Comparison of ENCODE assay signal across 7 cellular contexts in genomic region chr12:100234591-100235304, GRCh38. TPM values are rescaled to one million over a fixed set of nuclear protein-coding genes. Genes with fewer than 3 reads are reported as not detected.
A peak's percentile ranks its signal among the peaks of the same experiment; 100 is the strongest.
DNase-seq lines count a peak whose midpoint lies in the region; ATAC-seq, FAIRE-seq and TF ChIP-seq lines count a peak whose summit lies in the region.

No MANE protein-coding gene starts in this region.

- CTCF ChIA-PET in GM12878 (lab: Yijun Ruan, JAX) = interaction anchor here (0.5 to 4.6 kb wide), 30 partner anchors 8 to 1189 kb away, joined by 3 to 104 read pairs (median 4); partner anchors contain the start of genes DEPDC4 and SCYL2

- RAD21 ChIA-PET in GM12878 (lab: Charles Lee; ENCODE audit: unreplicated experiment) = interaction anchor here (0.6 to 4.0 kb wide), 15 partner anchors 9 to 507 kb away, joined by 3 to 57 read pairs (median 3); no protein-coding TSS in a partner anchor

- no peak for TF ChIP-seq POLR2A in GM12878 (IDR thresholded peaks at IDR 0.05; ENCODE audit: low read depth, low read length)
- no peak for TF ChIP-seq POLR2A in thyroid gland (IDR thresholded peaks at IDR 0.05)

- DNase-seq in EL = peak; percentile 54
- DNase-seq in HAP-1 (ENCODE audit: low spot score in 2 of 2) = peak; percentile 24 to 71
- peak; percentile 38 for DNase-seq in NCI-H2029 treated with DMSO at 0.1 percent for 48 hours (lab: John Stamatoyannopoulos, UW)
- DNase-seq in GM12878 (ENCODE audit: low read depth, low spot score) = peak; percentile 1
- DNase-seq in inferior parietal cortex (ENCODE audit: extremely low spot score) = peak; percentile 62
- no peak for DNase-seq in thyroid gland
- DNase-seq in stimulated activated naive CD8-positive, alpha-beta T cell treated with anti-CD3 and anti-CD28 coated beads, Interleukin-15, Interleukin-2, amounts not matched to agents 100 U/mL and 50 U/mL, for 24 hours = no peak

- H3K9me3 ChIP-seq in HAP-1 (no peaks in the 10 kb centered on the region), GM12878 (replicated peaks; ENCODE audit: control insufficient read depth, insufficient read depth, low read length) (no peaks in the 10 kb centered on the region), thyroid gland (no peaks in the 10 kb centered on the region)

- H3K4me2 ChIP-seq in GM12878 (ENCODE audit: control insufficient read depth, insufficient read depth) = no peak overlapping the region

- H3K27me3 ChIP-seq in HAP-1 (ENCODE audit: low read depth) (no peaks in the 10 kb centered on the region), GM12878 (replicated peaks in 1 of 2; ENCODE audit: control insufficient read depth in 2 of 2, insufficient read depth in 2 of 2, low read length in 1 of 2) (no peaks in the 10 kb centered on the region), thyroid gland (no peaks in the 10 kb centered on the region)

- BruUV-seq in GM12878 (replicated peaks; lab: Mats Ljungman, UMichigan) = no TSS peak

- in situ Hi-C loops in HAP-1 (cut with MboI; ENCODE audit: low sequenced_read_pairs) = loop anchor here (10.0 kb wide), 1 partner anchor 310 kb away; no protein-coding TSS in a partner anchor
- in situ Hi-C loops in GM12878 (cut with MboI) = loop anchor here (10.0 kb wide), 1 partner anchor 170 kb away; no protein-coding TSS in a partner anchor

- no peak for TF ChIP-seq EP300 in GM12878 (IDR thresholded peaks at IDR 0.05; ENCODE audit: borderline replicate concordance in 1 of 2, control insufficient read depth in 1 of 2, low read depth in 2 of 2, low read length in 2 of 2)

- H4K20me1 ChIP-seq in GM12878 (ENCODE audit: control insufficient read depth, insufficient read depth) = no peaks in the 10 kb centered on the region

- 49% methylated on average over 7 of the region's 7 CpGs for WGBS in GM12878 (ENCODE audit: insufficient coverage, insufficient replicate concordance, low lambda C conversion rate, missing lambda C conversion rate)
- WGBS in thyroid gland, 2 donors = 45 to 46% methylated on average over 7 of the region's 7 CpGs

- no peaks in the 10 kb centered on the region for H3K79me2 ChIP-seq in GM12878 (ENCODE audit: control insufficient read depth, insufficient read depth, low read length)

- H3K36me3 ChIP-seq in HAP-1 (replicated peaks) (no peaks in the 10 kb centered on the region), GM12878 (ENCODE audit: control insufficient read depth in 2 of 2, insufficient read depth in 2 of 2, low read length in 1 of 2) (no peaks in the 10 kb centered on the region), thyroid gland (no peaks in the 10 kb centered on the region)

- POLR2A ChIA-PET in GM12878 (lab: Charles Lee) = interaction anchor here (0.7 kb wide), 2 partner anchors 308 to 322 kb away, joined by 3 to 6 read pairs; no protein-coding TSS in a partner anchor

- H3K27ac ChIP-seq in GM12878 (ENCODE audit: control insufficient read depth, insufficient read depth) = no peak overlapping the region
- H3K27ac ChIP-seq in thyroid gland = no peak overlapping the region

- H3K4me1 ChIP-seq in HAP-1 = no peaks in the 10 kb centered on the region
- no peaks in the 10 kb centered on the region for H3K4me1 ChIP-seq in GM12878 (ENCODE audit: control insufficient read depth, insufficient read depth, low read length)
- H3K4me1 ChIP-seq in thyroid gland = no peaks in the 10 kb centered on the region

- intact Hi-C loops in GM12878 (cut with micrococcal nuclease; ENCODE audit: unreplicated experiment) = loop anchor here (1.0 to 2.0 kb wide), 4 partner anchors 170 to 506 kb away; no protein-coding TSS in a partner anchor
- intact Hi-C loops in thyroid gland (cut with DNase I) = no loop called here

- TF ChIP-seq RAD21 in GM12878 (IDR thresholded peaks at IDR 0.05; ENCODE audit: insufficient read depth, low read depth, low read length) = peak; percentile 88

- peak; percentile 57 for FAIRE-seq in GM12878 (lab: Jason Lieb, UNC)

- peak; percentile 70 for ATAC-seq in GM12878
- ATAC-seq in stimulated activated naive CD8-positive, alpha-beta T cell treated with anti-CD3 and anti-CD28 coated beads, Interleukin-15, Interleukin-2, amounts not matched to agents 100 U/mL and 50 U/mL, for 24 hours = no peak

- peak; percentile 71 to 84 (median 75) for TF ChIP-seq CTCF in GM12878 (IDR thresholded peaks at IDR 0.05 in 2 of 3, conservative IDR thresholded peaks at IDR 0.05 in 1 of 3; ENCODE audit: control insufficient read depth in 2 of 3, extremely low read depth in 1 of 3, insufficient read depth in 1 of 3, low read depth in 3 of 3, low read length in 3 of 3)
- peak; percentile 17 to 77 (median 60) for TF ChIP-seq CTCF in thyroid gland (IDR thresholded peaks at IDR 0.05)

- no peak overlapping the region for H2AFZ ChIP-seq in GM12878 (ENCODE audit: control insufficient read depth, low read depth, low read length)

- SMC1A ChIA-PET in GM12878 (lab: Charles Lee; ENCODE audit: uncharacterized antibody, unreplicated experiment) = interaction anchor here (0.7 to 4.4 kb wide), 13 partner anchors 27 to 535 kb away, joined by 3 to 47 read pairs (median 3); no protein-coding TSS in a partner anchor

- H3K4me3 ChIP-seq in HAP-1 = no peak overlapping the region
- no peak overlapping the region for H3K4me3 ChIP-seq in GM12878
- no peak overlapping the region for H3K4me3 ChIP-seq in thyroid gland (replicated peaks in 1 of 3)

- no peak overlapping the region for H3K9ac ChIP-seq in GM12878 (ENCODE audit: control insufficient read depth, insufficient read depth, low read length)

TF ChIP-seq in GM12878, 131 proteins besides CTCF, POLR2A, EP300 and RAD21 (continues in another document):
- no peak for TF ChIP-seq RELA (IDR thresholded peaks at IDR 0.05; ENCODE audit: borderline replicate concordance, partially characterized antibody)

RNA-seq across cellular contexts. Expression of gene DEPDC4, which starts 32.1 kb away (rescaled TPM):
- total RNA-seq in GM12878 (2013; cell fraction: nucleolus; rRNA removed) = 5.2 and 6.3 TPM in 2 replicates
- total RNA-seq in GM12878 (2014; rRNA removed) (1.8 and 1.9 TPM in 2 replicates), GM12878 (2014; rRNA removed; fragmentation: Illumina TruSeq; extraction: Trizol) (2.4 and 2.6 TPM in 2 replicates), GM12878 (2021) (1.6 and 1.9 TPM in 2 replicates), thyroid gland (10 to 100 TPM in 1 of 4 donors, 1 to 10 TPM in 1, under 1 TPM in 2; 0.79 to 16.3 (median 1.7) TPM)
- 0.81 TPM for polyA plus RNA-seq in GM12878 (2011; ENCODE audit: low read depth)
- polyA plus RNA-seq in GM12878 (2011; rRNA removed) (1.5 and 3.2 TPM in 2 replicates), GM12878 (2014; fragmentation: Illumina TruSeq; extraction: Trizol) (0.97 and 3.2 TPM in 2 replicates), GM12878 (2014; fragmentation: Nextera tagmentation; extraction: Ambion mirVana) (1 to 10 TPM; 2.0 to 4.0 TPM), GM12878 (2014; rRNA removed) (1.9 TPM in 2 replicates), GM12878 (2016; fragmentation: Nextera tagmentation; extraction: Ambion mirVana) (1 to 10 TPM; 2.7 to 4.7 TPM)
- 0.24 and 0.59 TPM in 2 replicates for polyA plus RNA-seq in GM12878 (2011; cell fraction: cytosol; rRNA removed)
- polyA plus RNA-seq in GM12878 (2011; cell fraction: nucleus; rRNA removed) = 0.73 and 1.0 TPM in 2 replicates
- 1.1 and 1.9 TPM in 2 replicates for polyA plus RNA-seq in GM12878 (2012)
- 0.73 and 1.4 TPM in 2 replicates for polyA minus RNA-seq in GM12878 (2011; rRNA and poly(A)+ RNA removed)
- polyA minus RNA-seq in GM12878 (2011; cell fraction: cytosol; rRNA and poly(A)+ RNA removed) = not detected in 2 replicates
- 0.73 and 2.3 TPM in 2 replicates for polyA minus RNA-seq in GM12878 (2011; cell fraction: nucleus; rRNA and poly(A)+ RNA removed)

RNA-seq across cellular contexts. Expression of gene SCYL2, which starts 32.2 kb away (rescaled TPM):
- 72.7 and 79.3 TPM in 2 replicates for total RNA-seq in GM12878 (2013; cell fraction: nucleolus; rRNA removed)
- 27.4 and 29.3 TPM in 2 replicates for total RNA-seq in GM12878 (2014; rRNA removed)
- total RNA-seq in GM12878 (2014; rRNA removed; fragmentation: Illumina TruSeq; extraction: Trizol) = 32.8 and 34.3 TPM in 2 replicates
- 28.9 and 31.5 TPM in 2 replicates for total RNA-seq in GM12878 (2021)
- polyA plus RNA-seq in GM12878 (2011; ENCODE audit: low read depth) = 11.1 TPM
- 24.1 and 31.5 TPM in 2 replicates for polyA plus RNA-seq in GM12878 (2011; rRNA removed)
- 8.6 and 10.3 TPM in 2 replicates for polyA plus RNA-seq in GM12878 (2011; cell fraction: cytosol; rRNA removed)
- 15.5 and 19.7 TPM in 2 replicates for polyA plus RNA-seq in GM12878 (2011; cell fraction: nucleus; rRNA removed)
- 12.4 and 12.6 TPM in 2 replicates for polyA plus RNA-seq in GM12878 (2012)
- polyA plus RNA-seq in GM12878 (2014; fragmentation: Illumina TruSeq; extraction: Trizol) = 30.2 and 34.6 TPM in 2 replicates
- polyA plus RNA-seq in GM12878 (2014; fragmentation: Nextera tagmentation; extraction: Ambion mirVana) = 1 to 10 TPM; 5.4 to 7.2 TPM
- 14.7 and 16.9 TPM in 2 replicates for polyA plus RNA-seq in GM12878 (2014; rRNA removed)
- 10 to 100 TPM; 25.9 to 27.9 TPM for polyA plus RNA-seq in GM12878 (2016; fragmentation: Nextera tagmentation; extraction: Ambion mirVana)
- polyA minus RNA-seq in GM12878 (2011; rRNA and poly(A)+ RNA removed) = 20.2 and 25.2 TPM in 2 replicates
- 14.3 and 16.2 TPM in 2 replicates for polyA minus RNA-seq in GM12878 (2011; cell fraction: cytosol; rRNA and poly(A)+ RNA removed)
- polyA minus RNA-seq in GM12878 (2011; cell fraction: nucleus; rRNA and poly(A)+ RNA removed) = 15.1 and 22.4 TPM in 2 replicates
- 10 to 100 TPM; 47.8 to 68.8 (median 54.9) TPM for total RNA-seq in thyroid gland

RNA-seq across cellular contexts. Expression of gene ACTR6, which starts 34.1 kb away (rescaled TPM):
- 27.3 and 40.9 TPM in 2 replicates for total RNA-seq in GM12878 (2013; cell fraction: nucleolus; rRNA removed)
- total RNA-seq in GM12878 (2014; rRNA removed) (17.4 and 23.6 TPM in 2 replicates), GM12878 (2014; rRNA removed; fragmentation: Illumina TruSeq; extraction: Trizol) (38.4 and 40.2 TPM in 2 replicates), GM12878 (2021) (35.6 and 40.7 TPM in 2 replicates), thyroid gland (10 to 100 TPM; 14.4 to 18.8 (median 16.7) TPM)
- 9.8 TPM for polyA plus RNA-seq in GM12878 (2011; ENCODE audit: low read depth)
- polyA plus RNA-seq in GM12878 (2011; rRNA removed) (40.2 and 70.8 TPM in 2 replicates), GM12878 (2014; fragmentation: Illumina TruSeq; extraction: Trizol) (37.2 and 47.4 TPM in 2 replicates), GM12878 (2014; fragmentation: Nextera tagmentation; extraction: Ambion mirVana) (10 to 100 TPM; 56.1 to 62.4 TPM), GM12878 (2014; rRNA removed) (15.9 and 22.7 TPM in 2 replicates), GM12878 (2016; fragmentation: Nextera tagmentation; extraction: Ambion mirVana) (10 to 100 TPM; 45.6 to 48.5 TPM)
- polyA plus RNA-seq in GM12878 (2011; cell fraction: cytosol; rRNA removed) = 13.8 and 19.5 TPM in 2 replicates
- 12.1 and 18.7 TPM in 2 replicates for polyA plus RNA-seq in GM12878 (2011; cell fraction: nucleus; rRNA removed)
- 17.9 and 29.4 TPM in 2 replicates for polyA plus RNA-seq in GM12878 (2012)
- polyA minus RNA-seq in GM12878 (2011; rRNA and poly(A)+ RNA removed) = 7.2 and 8.9 TPM in 2 replicates
- polyA minus RNA-seq in GM12878 (2011; cell fraction: cytosol; rRNA and poly(A)+ RNA removed) = 4.0 and 5.9 TPM in 2 replicates
- 9.1 and 12.2 TPM in 2 replicates for polyA minus RNA-seq in GM12878 (2011; cell fraction: nucleus; rRNA and poly(A)+ RNA removed)

Comparison
In these comparisons a context has a peak if more than half of its experiments do, and no peak if none do; other contexts are left out.
1. DNase-seq: peak in EL (single experiment), HAP-1 (2 of 2), NCI-H2029 treated with DMSO at 0.1 percent for 48 hours (single experiment), GM12878 (single experiment) and inferior parietal cortex (single experiment); none in thyroid gland (0 of 2) and stimulated activated naive CD8-positive, alpha-beta T cell treated with anti-CD3 and anti-CD28 coated beads, Interleukin-15, Interleukin-2, amounts not matched to agents 100 U/mL and 50 U/mL, for 24 hours (single experiment).